1 cellular context compared by ENCODE assay signal in genomic region chr20:45325367-45325766, GRCh38.
TF ChIP-seq lines count a peak whose summit lies in the region.

No MANE protein-coding gene starts in this region.

TF ChIP-seq in HEK293T, 16 proteins besides CTCF, POLR2A, EP300 and RAD21:
- TF ChIP-seq FOXK2 (IDR thresholded peaks at IDR 0.05) (no peak), ZNF384 (IDR thresholded peaks at IDR 0.05) (no peak), TARDBP (IDR thresholded peaks at IDR 0.05) (no peak), CTBP1 (IDR thresholded peaks at IDR 0.05; ENCODE audit: borderline replicate concordance) (no peak), FOXA1 (IDR thresholded peaks at IDR 0.05) (no peak), BHLHE40 (IDR thresholded peaks at IDR 0.05; ENCODE audit: borderline replicate concordance) (no peak), NFRKB (IDR thresholded peaks at IDR 0.05) (no peak)
